8 cellular contexts compared by ENCODE assay signal in the genomic region with DNA sequence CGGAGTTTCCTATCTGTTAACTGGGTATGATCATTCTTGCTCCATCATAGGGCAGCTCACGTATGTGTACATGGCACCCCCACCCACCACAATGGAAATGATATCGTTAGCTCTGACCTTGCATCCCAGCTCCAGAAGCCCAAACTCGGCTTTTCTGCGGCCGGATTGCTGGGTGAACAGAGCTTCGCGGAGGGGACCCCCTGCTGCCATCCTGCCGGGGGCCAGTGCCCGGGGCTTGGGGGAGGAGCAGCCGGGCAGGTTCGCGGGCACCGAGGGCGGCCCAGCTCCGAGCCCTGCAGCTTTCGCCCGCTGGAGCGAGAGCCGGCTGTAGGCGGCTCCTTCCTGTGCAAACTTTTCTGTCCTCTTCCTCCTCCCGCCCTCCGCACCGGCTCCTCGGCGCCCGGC. TPM values are rescaled to one million over a fixed set of nuclear protein-coding genes. Genes with fewer than 3 reads are reported as not detected.
DNase-seq lines count a peak whose midpoint lies in the region; ATAC-seq and FAIRE-seq lines count a peak whose summit lies in the region.

No MANE protein-coding gene starts in this region.

- DNase-seq in CD4-positive, alpha-beta memory T cell, result peak; percentile 50 to 65 (median 59)
- peak; percentile 19 to 51 for DNase-seq in SW 1271 (lab: John Stamatoyannopoulos, UW)
- peak; percentile 6 for DNase-seq in amniotic stem cell (lab: John Stamatoyannopoulos, UW)
- peak; percentile 56 for DNase-seq in small intestine
- no peak for DNase-seq in AG08396 (ENCODE audit: low spot score)

- peak overlapping the region; percentile 24 to 63 for H3K4me3 ChIP-seq in CD4-positive, alpha-beta memory T cell (ENCODE audit: low read length in 2 of 2)
- H3K4me3 ChIP-seq in iPS-11a (ENCODE audit: low read depth, low read length) (peak overlapping the region; percentile 30), small intestine (ENCODE audit: low read depth in 1 of 2, low read length in 2 of 2) (peak overlapping the region; percentile 61 to 84)

- POLR2A ChIA-PET in CD4-positive, alpha-beta memory T cell (lab: Charles Lee; ENCODE audit: partially characterized antibody), result interaction anchor here (0.9 to 8.3 kb wide), 12 partner anchors 10 to 307 kb away, joined by 3 to 104 read pairs (median 4); a partner anchor contains a TSS

- WGBS in small intestine, 3 donors, result 1 to 3% (median 2%) methylated on average over 20 to 27 of the region's 27 CpGs

- no peaks in the 10 kb centered on the region for H3K9me3 Mint-ChIP-seq in CD4-positive, alpha-beta memory T cell

- H3K27ac Mint-ChIP-seq in CD4-positive, alpha-beta memory T cell, result peak overlapping the region; percentile 87 to 94 (median 93)

- CTCF ChIA-PET in CD4-positive, alpha-beta memory T cell (lab: Charles Lee; ENCODE audit: partially characterized antibody), result interaction anchor here (0.9 to 10.5 kb wide), 6 partner anchors 10 to 307 kb away, joined by 3 to 114 read pairs (median 6); a partner anchor contains a TSS

- peak overlapping the region; percentile 81 to 93 (median 86) for H3K4me3 Mint-ChIP-seq in CD4-positive, alpha-beta memory T cell

- peaks cover 31 to 49% (median 42%) of the 10 kb centered on the region in 4 donors for H3K4me1 Mint-ChIP-seq in CD4-positive, alpha-beta memory T cell

- peaks cover 54% of the 10 kb centered on the region for H3K4me1 ChIP-seq in CD4-positive, alpha-beta memory T cell (ENCODE audit: insufficient read depth, low read length)
- H3K4me1 ChIP-seq in small intestine (ENCODE audit: control insufficient read depth in 2 of 2, insufficient read depth in 1 of 2, low read depth in 1 of 2, low read length in 1 of 2), result peaks cover 2 to 6% of the 10 kb centered on the region in 2 donors

- peak; percentile 50 for ATAC-seq in GM19468 (IDR thresholded peaks at IDR 0.05; ENCODE audit: extremely low read depth, unreplicated experiment)
- ATAC-seq in HG03565 (IDR thresholded peaks at IDR 0.05; ENCODE audit: unreplicated experiment), result peak; percentile 45

- H3K36me3 ChIP-seq in CD4-positive, alpha-beta memory T cell (ENCODE audit: insufficient read depth, low read length), result no peaks in the 10 kb centered on the region
- no peaks in the 10 kb centered on the region for H3K36me3 ChIP-seq in small intestine (ENCODE audit: control insufficient read depth in 2 of 2, insufficient read depth in 2 of 2, low read length in 2 of 2)

- H3K36me3 Mint-ChIP-seq in CD4-positive, alpha-beta memory T cell, result peaks cover 0 to 7% of the 10 kb centered on the region in 2 donors

- H3K27me3 ChIP-seq in CD4-positive, alpha-beta memory T cell (ENCODE audit: insufficient read depth, low read length), result no peaks in the 10 kb centered on the region
- no peaks in the 10 kb centered on the region for H3K27me3 ChIP-seq in small intestine (ENCODE audit: control insufficient read depth in 2 of 2, insufficient read depth in 2 of 2, low read length in 2 of 2)

- FAIRE-seq in small intestine (lab: Jason Lieb, UNC), result no peak

- peak overlapping the region; percentile 64 for H3K27ac ChIP-seq in CD4-positive, alpha-beta memory T cell (ENCODE audit: low read depth, low read length)
- H3K27ac ChIP-seq in small intestine (ENCODE audit: low read depth in 1 of 2, low read length in 1 of 2), result peak overlapping the region; percentile 81 to 93

- intact Hi-C loops in CD4-positive, alpha-beta memory T cell (cut with micrococcal nuclease), result loop anchor here (2.0 to 10.0 kb wide), 4 partner anchors 38 to 592 kb away; a partner anchor contains a TSS

- no peaks in the 10 kb centered on the region for H3K27me3 Mint-ChIP-seq in CD4-positive, alpha-beta memory T cell

- no peaks in the 10 kb centered on the region for H3K9me3 ChIP-seq in CD4-positive, alpha-beta memory T cell (ENCODE audit: control insufficient read depth in 1 of 2, low read length in 2 of 2)
- H3K9me3 ChIP-seq in small intestine (ENCODE audit: control insufficient read depth, low read depth), result no peaks in the 10 kb centered on the region

RNA-seq across cellular contexts. Expression of a gene that starts 24.9 kb away (rescaled TPM):
- total RNA-seq in CD4-positive, alpha-beta memory T cell, result 10 to 100 TPM; 10.6 to 11.4 TPM
- polyA plus RNA-seq in CD4-positive, alpha-beta memory T cell, result 10 to 100 TPM; 12.2 to 26.3 TPM
- 10 to 100 TPM; 22.8 to 54.5 (median 33.0) TPM for polyA plus RNA-seq in small intestine
